Comparison of ENCODE assay signal across 7 cellular contexts in genomic region chr9:37119360-37119759, GRCh38. TPM values are rescaled to one million over a fixed set of nuclear protein-coding genes. Genes with fewer than 3 reads are reported as not detected.
DNase-seq lines count a peak whose midpoint lies in the region; ATAC-seq and TF ChIP-seq lines count a peak whose summit lies in the region.

No MANE protein-coding gene starts in this region.

- peaks cover 40% of the 10 kb centered on the region for H3K79me2 ChIP-seq in Karpas-422 (ENCODE audit: low read length)

- no peak overlapping the region for H3K4me2 ChIP-seq in Karpas-422 (ENCODE audit: low read depth, low read length, poor library complexity, severe bottlenecking)

- peaks cover 3% of the 10 kb centered on the region for H3K36me3 Mint-ChIP-seq in chondrocyte (ENCODE audit: low read depth)

- peak overlapping the region; percentile 99 for H3K27ac Mint-ChIP-seq in chondrocyte (ENCODE audit: unreplicated experiment)

- H3K9ac ChIP-seq in ES-I3 (ENCODE audit: low read depth, low read length) = peak overlapping the region; percentile 89; the same call in 1 of the 2 replicates
- H3K9ac ChIP-seq in Karpas-422 (ENCODE audit: low read length) = no peak overlapping the region

- H4K20me1 ChIP-seq in Karpas-422 (ENCODE audit: insufficient read depth, low read depth, low read length) = no peaks in the 10 kb centered on the region

- peaks cover 4% of the 10 kb centered on the region for H3K9me3 Mint-ChIP-seq in chondrocyte (ENCODE audit: low read depth)

- no peaks in the 10 kb centered on the region for H3K9me2 ChIP-seq in Karpas-422 (replicated peaks; ENCODE audit: insufficient read depth, low read length)

- TF ChIP-seq CTCF in chondrocyte (IDR thresholded peaks at IDR 0.05) = no peak

- no peaks in the 10 kb centered on the region for H3K36me3 ChIP-seq in ES-I3 (ENCODE audit: insufficient read depth, low read length)
- peaks cover 6% of the 10 kb centered on the region; the same call in 1 of the 2 replicates for H3K36me3 ChIP-seq in Karpas-422 (ENCODE audit: insufficient read depth, low read length)
- H3K36me3 ChIP-seq in neuron (ENCODE audit: insufficient read depth, low read length) = no peaks in the 10 kb centered on the region

- peak overlapping the region; percentile 94 for H3K4me3 Mint-ChIP-seq in chondrocyte (ENCODE audit: unreplicated experiment)

- H3K27ac ChIP-seq in Karpas-422 (ENCODE audit: low read length) = no peak overlapping the region

- H3K27me3 Mint-ChIP-seq in chondrocyte (ENCODE audit: low read depth) = peaks cover 4% of the 10 kb centered on the region

- peaks cover 32% of the 10 kb centered on the region for H3K4me1 Mint-ChIP-seq in chondrocyte (ENCODE audit: low read depth)

- H3K4me1 ChIP-seq in ES-I3 (ENCODE audit: insufficient read depth, low read length) (peaks cover 5% of the 10 kb centered on the region; the same call in 1 of the 2 replicates), Karpas-422 (ENCODE audit: low read length) (peaks cover 42% of the 10 kb centered on the region), neuron (ENCODE audit: insufficient read depth, low read length) (peaks cover 7% of the 10 kb centered on the region)

- H3K27me3 ChIP-seq in Karpas-422 (ENCODE audit: low read length) = no peaks in the 10 kb centered on the region
- H3K27me3 ChIP-seq in neuron (ENCODE audit: insufficient read depth, low read length) = no peaks in the 10 kb centered on the region

- DNase-seq in Karpas-422 (no peak), chondrocyte (ENCODE audit: low spot score) (no peak), NCI-H1048 (lab: John Stamatoyannopoulos, UW) (no peak), pons (ENCODE audit: low spot score) (no peak)

- H3K4me3 ChIP-seq in Karpas-422 (ENCODE audit: low read length) (peak overlapping the region; percentile 95; the same call in 1 of the 2 replicates), neuron (ENCODE audit: low read length) (no peak overlapping the region)

- no peak for ATAC-seq in HG03045 (IDR thresholded peaks at IDR 0.05; ENCODE audit: unreplicated experiment)

- H3K9me3 ChIP-seq in ES-I3 (ENCODE audit: control insufficient read depth, insufficient read depth, low read length) (no peaks in the 10 kb centered on the region), Karpas-422 (ENCODE audit: low read length) (no peaks in the 10 kb centered on the region), neuron (ENCODE audit: low read length) (no peaks in the 10 kb centered on the region)

- H2AFZ ChIP-seq in Karpas-422 (ENCODE audit: low read length) (no peak overlapping the region), neuron (ENCODE audit: low read depth, low read length) (peak overlapping the region; percentile 75)

RNA-seq across cellular contexts. Expression of gene ZCCHC7, which starts 1.0 kb away (rescaled TPM):
- 58.4 and 85.1 TPM in 2 replicates for total RNA-seq in Karpas-422 (2014; rRNA removed; shearing (Covaris generic); ENCODE audit: low replicate concordance)
- total RNA-seq in chondrocyte = 21.9 to 26.6 TPM (median 22.5 TPM) in 3 replicates
